8 cellular contexts compared by ENCODE assay signal in the genomic region with DNA sequence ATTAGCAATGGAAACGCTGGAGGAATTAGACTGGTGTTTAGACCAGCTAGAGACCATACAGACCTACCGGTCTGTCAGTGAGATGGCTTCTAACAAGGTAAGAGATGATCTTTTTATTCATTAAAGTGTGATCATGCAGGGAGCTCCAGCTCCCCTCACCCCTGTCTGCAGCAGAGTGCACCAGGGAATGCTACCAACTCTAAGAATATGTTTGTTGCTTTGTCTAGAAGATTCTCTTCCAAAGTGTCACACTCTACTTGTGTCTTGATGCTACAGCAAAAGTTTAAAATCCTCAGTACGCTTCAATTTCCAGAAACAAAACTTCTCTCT.
DNase-seq lines count a peak whose midpoint lies in the region; ATAC-seq and TF ChIP-seq lines count a peak whose summit lies in the region.

No MANE protein-coding gene starts in this region.

- peak; percentile 1 for ATAC-seq in HG02870 (IDR thresholded peaks at IDR 0.05; ENCODE audit: unreplicated experiment)
- no peak for ATAC-seq in GM21367 (IDR thresholded peaks at IDR 0.05; ENCODE audit: unreplicated experiment)
- no peak for ATAC-seq in GM19328 (IDR thresholded peaks at IDR 0.05; ENCODE audit: unreplicated experiment)

- peak overlapping the region; percentile 57 for H3K9ac ChIP-seq in muscle layer of colon (ENCODE audit: low read length)

- no peak overlapping the region for H3K4me2 ChIP-seq in PC-9

- H2AFZ ChIP-seq in PC-9 = no peak overlapping the region

- no peaks in the 10 kb centered on the region for H3K36me3 ChIP-seq in muscle layer of colon (ENCODE audit: insufficient read depth, low read length)
- no peaks in the 10 kb centered on the region for H3K36me3 ChIP-seq in PC-9 (ENCODE audit: low read depth)

- BruUV-seq in PC-9 (replicated peaks; lab: Mats Ljungman, UMichigan) = no TSS peak

- CTCF ChIA-PET in PC-9 (lab: Charles Lee) = interaction anchor here (1.4 kb wide), 1 partner anchor 104 kb away, joined by 4 read pairs; no protein-coding TSS in a partner anchor

- H3K79me2 ChIP-seq in PC-9 (ENCODE audit: low read depth) = no peaks in the 10 kb centered on the region

- POLR2A ChIA-PET in PC-9 (lab: Charles Lee; ENCODE audit: unreplicated experiment) = interaction anchor here (0.6 to 1.2 kb wide), 3 partner anchors 66 to 1088 kb away, joined by 3 to 11 read pairs (median 4); no protein-coding TSS in a partner anchor

- DNase-seq in coronary artery (ENCODE audit: low spot score) = no peak
- no peak for DNase-seq in amygdala (lab: John Stamatoyannopoulos, UW)
- DNase-seq in PC-9 = no peak

- H3K4me1 ChIP-seq in muscle layer of colon (ENCODE audit: insufficient read depth, low read length) = peaks cover 22% of the 10 kb centered on the region
- H3K4me1 ChIP-seq in PC-9 (replicated peaks; ENCODE audit: insufficient read depth) = no peaks in the 10 kb centered on the region

- H3K27me3 ChIP-seq in muscle layer of colon (ENCODE audit: control insufficient read depth in 1 of 2, insufficient read depth in 2 of 2, low read length in 2 of 2) (no peaks in the 10 kb centered on the region), PC-9 (ENCODE audit: insufficient read depth, low read depth) (no peaks in the 10 kb centered on the region)

- H3K9me3 ChIP-seq in muscle layer of colon (ENCODE audit: low read length) (no peaks in the 10 kb centered on the region), PC-9 (ENCODE audit: insufficient read depth, low read depth) (no peaks in the 10 kb centered on the region)

- peaks cover 3% of the 10 kb centered on the region; the same call in 1 of the 2 replicates for H3K9me2 ChIP-seq in PC-9 (ENCODE audit: insufficient read depth)

- H3K4me3 ChIP-seq in coronary artery (peak overlapping the region; percentile 68), muscle layer of colon (ENCODE audit: low read depth in 1 of 2, low read length in 2 of 2) (peak overlapping the region; percentile 30 to 57), PC-9 (no peak overlapping the region)

- H3K27ac ChIP-seq in 22Rv1 (peak overlapping the region; percentile 93), coronary artery (peak overlapping the region; percentile 77 to 85), muscle layer of colon (ENCODE audit: low read depth, low read length) (peak overlapping the region; percentile 52), PC-9 (no peak overlapping the region)

- peak; percentile 5; the same call in 1 of the 2 replicates for TF ChIP-seq CTCF in 22Rv1 (IDR thresholded peaks at IDR 0.05)
- no peak for TF ChIP-seq CTCF in coronary artery (IDR thresholded peaks at IDR 0.05)
- TF ChIP-seq CTCF in PC-9 (conservative IDR thresholded peaks at IDR 0.05) = no peak

- no peaks in the 10 kb centered on the region for H3F3A ChIP-seq in PC-9 (ENCODE audit: insufficient read depth, low read depth)

- intact Hi-C loops in PC-9 (cut with micrococcal nuclease; ENCODE audit: unreplicated experiment) = loop anchor here (5.0 kb wide), 1 partner anchor 105 kb away; no protein-coding TSS in a partner anchor

- H4K20me1 ChIP-seq in PC-9 (ENCODE audit: insufficient read depth) = no peaks in the 10 kb centered on the region
